ENCODE assay signal across 30 cellular contexts in the genomic region with DNA sequence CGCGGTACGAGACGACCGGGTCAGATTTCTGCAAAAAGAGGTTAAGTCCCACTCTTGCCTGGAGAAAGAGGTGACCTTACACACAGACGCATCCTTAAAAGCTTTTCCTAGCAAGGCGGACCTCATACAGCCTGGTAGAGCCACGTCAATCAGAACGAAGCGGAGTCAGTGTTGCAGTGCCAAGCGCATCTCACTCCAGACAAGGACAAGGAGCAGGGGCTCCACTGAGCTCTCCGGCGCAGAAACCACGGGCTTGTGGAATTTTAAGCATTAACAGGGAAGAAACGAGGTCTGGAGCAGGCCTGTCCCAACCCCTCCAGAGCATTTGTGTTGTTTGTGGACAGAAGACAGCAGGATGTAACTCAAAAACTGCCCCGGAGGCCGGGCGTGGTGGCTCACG. TPM values are rescaled to one million over a fixed set of nuclear protein-coding genes. Genes with fewer than 3 reads are reported as not detected.
DNase-seq lines count a peak whose midpoint lies in the region; ATAC-seq, FAIRE-seq and TF ChIP-seq lines count a peak whose summit lies in the region.
"Had no signal": no experiment of that assay in that cellular context is flagged by ENCODE, and none has a peak within 500 bp of the region (broad histone marks: within the 10 kb centered on the region; RNA-seq: fewer than 3 reads in every experiment).

No MANE protein-coding gene starts in this region.

- H4K8ac ChIP-seq in H1 (ENCODE audit: extremely low read depth, insufficient read depth, low read length), result peak overlapping the region; percentile 90; the same call in 1 of the 2 replicates

- H3K4me3 ChIP-seq in HEK293 (ENCODE audit: low read depth, low read length), result no peak overlapping the region
- H3K4me3 ChIP-seq in H1 (ENCODE audit: extremely low read depth in 1 of 4, insufficient read depth in 2 of 4, low read depth in 3 of 4, low read length in 4 of 4), result no peak overlapping the region
- H3K4me3 ChIP-seq in uterus, result no peak overlapping the region
- H3K4me3 ChIP-seq: A549, HAP-1, SK-N-MC, upper lobe of left lung had no signal

- H3K79me2 ChIP-seq in H1 (ENCODE audit: control insufficient read depth in 1 of 2, insufficient read depth in 2 of 2, low read length in 2 of 2), result peaks cover 3 to 47% of the 10 kb centered on the region in 2 experiments; a peak in 3 of 4 replicates

- H2BK20ac ChIP-seq in H1 (ENCODE audit: low read length), result no peak overlapping the region

- POLR2A ChIA-PET in HEK293 (lab: Yijun Ruan, JAX) (interaction anchor here (8.3 kb wide), 1 partner anchor 7 kb away, joined by 258 read pairs; a partner anchor contains a TSS), H1 (lab: Charles Lee; ENCODE audit: partially characterized antibody) (interaction anchor here (0.5 to 12.0 kb wide), 7 partner anchors 11 to 120 kb away, joined by 3 to 870 read pairs (median 3); a partner anchor contains a TSS)

- H3K27ac Mint-ChIP-seq in activated T-cell treated with anti-CD3 and anti-CD28 coated beads, Interleukin-2, amount 50 U/mL, for 24 hours, result peak overlapping the region; percentile 84
- peak overlapping the region; percentile 77 for H3K27ac Mint-ChIP-seq in progenitor cell of endocrine pancreas

- H3K79me1 ChIP-seq in H1 (ENCODE audit: low read depth, low read length), result peaks cover 13% of the 10 kb centered on the region

- no peak for TF ChIP-seq RAD21 in H1 (IDR thresholded peaks at IDR 0.05 in 1 of 2, conservative IDR thresholded peaks at IDR 0.05 in 1 of 2; ENCODE audit: low read depth in 2 of 2, low read length in 2 of 2)

- H2AFZ ChIP-seq in H1 (ENCODE audit: low read length), result no peak overlapping the region

- intact Hi-C loops in uterus (cut with DNase I; ENCODE audit: low total_unique reads), result no loop called here

- no peak overlapping the region for H3K14ac ChIP-seq in H1 (ENCODE audit: insufficient read length)

- H3K4me3 Mint-ChIP-seq in activated T-cell treated with anti-CD3 and anti-CD28 coated beads, Interleukin-2, amount 50 U/mL, for 24 hours, result peak overlapping the region; percentile 36
- H3K4me3 Mint-ChIP-seq in activated T-cell treated with anti-CD3 and anti-CD28 coated beads, Interleukin-2, amount 50 U/mL, for 4 hours, result no peak overlapping the region
- no peak overlapping the region for H3K4me3 Mint-ChIP-seq in progenitor cell of endocrine pancreas (ENCODE audit: low read depth)

- H3K9me3 ChIP-seq in HEK293 (ENCODE audit: control insufficient read depth, insufficient read depth, low read depth, low read length) (no peaks in the 10 kb centered on the region), H1 (ENCODE audit: insufficient read depth in 2 of 2, low read depth in 1 of 2, low read length in 1 of 2) (no peaks in the 10 kb centered on the region), uterus (no peaks in the 10 kb centered on the region)
- H3K9me3 ChIP-seq: A549, HAP-1, upper lobe of left lung had no signal

- TF ChIP-seq POLR2A in H1 (IDR thresholded peaks at IDR 0.05; ENCODE audit: control extremely low read depth in 1 of 2, low read depth in 2 of 2, low read length in 2 of 2) (no peak), uterus (IDR thresholded peaks at IDR 0.05) (no peak)

- H3K4me2 ChIP-seq in H1 (ENCODE audit: insufficient read depth in 1 of 2, low read depth in 2 of 2, low read length in 2 of 2), result no peak overlapping the region
- H3K4me2 ChIP-seq: A549 had no signal

- H4K91ac ChIP-seq in H1 (replicated peaks; ENCODE audit: insufficient read length, low read length), result no peak overlapping the region

- H3K36me3 Mint-ChIP-seq in activated T-cell treated with anti-CD3 and anti-CD28 coated beads, Interleukin-2, amount 50 U/mL, for 24 hours (ENCODE audit: low read depth), result peaks cover 83% of the 10 kb centered on the region
- H3K36me3 Mint-ChIP-seq in activated T-cell treated with anti-CD3 and anti-CD28 coated beads, Interleukin-2, amount 50 U/mL, for 4 hours (ENCODE audit: insufficient read depth), result peaks cover 45% of the 10 kb centered on the region
- peaks cover 20% of the 10 kb centered on the region for H3K36me3 Mint-ChIP-seq in progenitor cell of endocrine pancreas (ENCODE audit: insufficient read depth)

- no peak overlapping the region for H4K5ac ChIP-seq in H1 (ENCODE audit: insufficient read length, low read depth, low read length)

- CTCF ChIA-PET in HEK293 (lab: Yijun Ruan, JAX) (no interaction called here), H1 (lab: Charles Lee; ENCODE audit: partially characterized antibody) (interaction anchor here (1.6 to 2.1 kb wide), 2 partner anchors 10 to 24 kb away, joined by 3 to 6 read pairs; no protein-coding TSS in a partner anchor)

- H3K9ac ChIP-seq in H1 (replicated peaks in 1 of 4; ENCODE audit: extremely low read depth in 1 of 4, low read depth in 3 of 4, low read length in 3 of 4), result no peak overlapping the region

- H2BK120ac ChIP-seq in H1 (replicated peaks; ENCODE audit: low read depth, low read length), result no peak overlapping the region

- no peak overlapping the region for H3K18ac ChIP-seq in H1 (ENCODE audit: extremely low read depth, low read length)

- no peak overlapping the region for H2AK5ac ChIP-seq in H1 (ENCODE audit: low read depth, low read length)

- TF ChIP-seq CTCF in HEK293 (tag by site-specific recombination; IDR thresholded peaks at IDR 0.05), result no peak
- no peak for TF ChIP-seq CTCF in H1 (IDR thresholded peaks at IDR 0.05; ENCODE audit: control extremely low read depth in 1 of 3, insufficient read depth in 1 of 3, low read depth in 1 of 3, low read length in 3 of 3)
- no peak for TF ChIP-seq CTCF in progenitor cell of endocrine pancreas (IDR thresholded peaks at IDR 0.05; ENCODE audit: unreplicated experiment)
- TF ChIP-seq CTCF in uterus (IDR thresholded peaks at IDR 0.05), result no peak

- no peak overlapping the region for H3K4ac ChIP-seq in H1 (replicated peaks; ENCODE audit: insufficient read length, low read depth, low read length)

- no peak for DNase-seq in activated T-cell treated with anti-CD3 and anti-CD28 coated beads, Interleukin-2, amount 50 U/mL, for 24 hours
- DNase-seq in activated T-cell treated with anti-CD3 and anti-CD28 coated beads, Interleukin-2, amount 50 U/mL, for 4 hours, result no peak
- no peak for DNase-seq in H1 (ENCODE audit: low read depth in 1 of 2, low spot score in 2 of 2)
- DNase-seq in progenitor cell of endocrine pancreas (ENCODE audit: low spot score, unreplicated experiment), result no peak
- no peak for DNase-seq in NCI-H1105 (lab: John Stamatoyannopoulos, UW)
- no peak for DNase-seq in uterus
- no peak for DNase-seq in DMS 273 (lab: John Stamatoyannopoulos, UW; ENCODE audit: unreplicated experiment)
- DNase-seq: DMS 273 treated with DMSO at 0.1 percent for 48 hours; foreskin keratinocyte; hypothalamus; KBM-7; MM.1S; NCI-H146; NCI-H2171 treated with DMSO at 0.1 percent for 48 hours; NCI-H524 treated with DMSO at 0.1 percent for 48 hours; nucleus accumbens; stimulated activated CD4-positive, alpha-beta T cell treated with anti-CD3 and anti-CD28 coated beads, Interleukin-12 subunit alpha, Interleukin-12 subunit beta, amount 100 ng/mL, for 4 hours; WERI-Rb-1 had no signal

- H2BK15ac ChIP-seq in H1 (ENCODE audit: low read length), result no peak overlapping the region

- H2BK12ac ChIP-seq in H1 (ENCODE audit: low read depth, low read length), result no peak overlapping the region

- FAIRE-seq in H1 (lab: Jason Lieb, UNC), result no peak
- FAIRE-seq: A549, GM18507, islet of Langerhans had no signal

- H3K27me3 ChIP-seq in H1 (replicated peaks in 1 of 4; ENCODE audit: control insufficient read depth in 3 of 4, extremely low read depth in 1 of 4, insufficient read depth in 3 of 4, low read length in 3 of 4), result no peaks in the 10 kb centered on the region
- H3K27me3 ChIP-seq in uterus, result no peaks in the 10 kb centered on the region
- H3K27me3 ChIP-seq: foreskin keratinocyte, upper lobe of left lung had no signal

- H4K20me1 ChIP-seq in H1 (replicated peaks in 1 of 2; ENCODE audit: control insufficient read depth in 1 of 2, insufficient read depth in 2 of 2, low read length in 2 of 2), result peaks cover 70% of the 10 kb centered on the region in 2 experiments

- H3K36me3 ChIP-seq in HEK293 (ENCODE audit: control insufficient read depth in 2 of 2, insufficient read depth in 1 of 2, low read length in 2 of 2) (peaks cover 31 to 80% of the 10 kb centered on the region in 2 experiments), H1 (ENCODE audit: control insufficient read depth in 2 of 4, insufficient read depth in 4 of 4, low read length in 3 of 4) (peaks cover 72 to 83% (median 80%) of the 10 kb centered on the region in 4 experiments), uterus (no peaks in the 10 kb centered on the region)

- ATAC-seq in activated T-cell treated with anti-CD3 and anti-CD28 coated beads, Interleukin-2, amount 50 U/mL, for 4 hours, result no peak
- ATAC-seq: foreskin keratinocyte had no signal

- H3K23ac ChIP-seq in H1 (ENCODE audit: insufficient read length), result no peak overlapping the region

- H3K56ac ChIP-seq in H1 (replicated peaks; ENCODE audit: insufficient read length, low read depth, low read length), result no peak overlapping the region

- H3K27ac ChIP-seq in HEK293 (ENCODE audit: extremely low read depth, low read depth, low read length), result 0 out of 2 replicates have a peak overlapping the region, but pooled peaks have one; percentile 52
- H3K27ac ChIP-seq in H1 (ENCODE audit: low read depth, low read length), result no peak overlapping the region
- no peak overlapping the region for H3K27ac ChIP-seq in uterus
- H3K27ac ChIP-seq: A549, C4-2B, foreskin keratinocyte, SK-N-MC, upper lobe of left lung, WERI-Rb-1 had no signal

- WGBS in H1 (ENCODE audit: extremely low coverage in 1 of 2, insufficient coverage in 1 of 2, insufficient read length in 1 of 2, insufficient replicate concordance in 2 of 2, low coverage in 1 of 2, low lambda C conversion rate in 2 of 2, missing lambda C conversion rate in 1 of 2), 2 experiments, result 95% methylated on average over 19 of the region's 19 CpGs; no CpG with 5 or more reads in 1 of the 2 experiments

- no peaks in the 10 kb centered on the region for H3K27me3 Mint-ChIP-seq in activated T-cell treated with anti-CD3 and anti-CD28 coated beads, Interleukin-2, amount 50 U/mL, for 24 hours
- H3K27me3 Mint-ChIP-seq in activated T-cell treated with anti-CD3 and anti-CD28 coated beads, Interleukin-2, amount 50 U/mL, for 4 hours (ENCODE audit: low read depth), result no peaks in the 10 kb centered on the region
- H3K27me3 Mint-ChIP-seq in progenitor cell of endocrine pancreas, result no peaks in the 10 kb centered on the region

- no peaks in the 10 kb centered on the region for H3K4me1 ChIP-seq in HEK293 (ENCODE audit: control insufficient read depth, insufficient read depth, low read length)
- H3K4me1 ChIP-seq in H1 (replicated peaks in 1 of 4; ENCODE audit: control insufficient read depth in 3 of 4, insufficient read depth in 4 of 4, low read length in 3 of 4), result peaks cover 0 to 6% (median 2%) of the 10 kb centered on the region in 4 experiments; a peak in 5 of 7 replicates
- no peaks in the 10 kb centered on the region for H3K4me1 ChIP-seq in uterus
- H3K4me1 ChIP-seq: foreskin keratinocyte had no signal

- H3K23me2 ChIP-seq in H1 (ENCODE audit: low read depth, low read length), result no peaks in the 10 kb centered on the region

- H2BK5ac ChIP-seq in H1 (ENCODE audit: low read depth, low read length), result no peak overlapping the region

- no peak for TF ChIP-seq EP300 in H1 (IDR thresholded peaks at IDR 0.05; ENCODE audit: borderline replicate concordance in 1 of 2, low read depth in 2 of 2, low read length in 2 of 2)

- H3K4me1 Mint-ChIP-seq in activated T-cell treated with anti-CD3 and anti-CD28 coated beads, Interleukin-2, amount 50 U/mL, for 24 hours (ENCODE audit: low read depth), result peaks cover 46% of the 10 kb centered on the region
- peaks cover 26% of the 10 kb centered on the region for H3K4me1 Mint-ChIP-seq in activated T-cell treated with anti-CD3 and anti-CD28 coated beads, Interleukin-2, amount 50 U/mL, for 4 hours (ENCODE audit: low read depth)
- H3K4me1 Mint-ChIP-seq in progenitor cell of endocrine pancreas (ENCODE audit: low read depth), result peaks cover 2% of the 10 kb centered on the region

- H3K9me3 Mint-ChIP-seq in activated T-cell treated with anti-CD3 and anti-CD28 coated beads, Interleukin-2, amount 50 U/mL, for 24 hours, result no peaks in the 10 kb centered on the region
- no peaks in the 10 kb centered on the region for H3K9me3 Mint-ChIP-seq in activated T-cell treated with anti-CD3 and anti-CD28 coated beads, Interleukin-2, amount 50 U/mL, for 4 hours
- H3K9me3 Mint-ChIP-seq in progenitor cell of endocrine pancreas (ENCODE audit: low read depth), result no peaks in the 10 kb centered on the region

RNA-seq across cellular contexts. Expression of a gene that starts 7.1 kb away (rescaled TPM):
- total RNA-seq in activated T-cell treated with anti-CD3 and anti-CD28 coated beads, Interleukin-2, amount 50 U/mL, for 4 hours, result 1,000 to 10,000 TPM; 3,493 to 4,080 (median 3,609) TPM
- 3,380 and 3,443 TPM in 2 replicates for total RNA-seq in H1 (2021; fragmentation: NEBNext Ultra II Directional; extraction: Animal tissue kit (Norgen Biotek cat#: 25700))
- 1,554 and 2,482 TPM in 2 replicates for polyA plus RNA-seq in H1 (2011; rRNA removed)
- 2,432 TPM for polyA plus RNA-seq in H1 (2011; cell fraction: cytosol; rRNA removed)
- 2,476 TPM for polyA plus RNA-seq in H1 (2011; cell fraction: nucleus; rRNA removed)
- 3,535 to 4,309 TPM (median 3,652 TPM) in 4 replicates for polyA plus RNA-seq in H1 (2012, experiment 1 of 2)
- 3,970 TPM for polyA plus RNA-seq in H1 (2012, experiment 2 of 2)
- 1,821 TPM for polyA plus RNA-seq in H1 (2013, experiment 1 of 2)
- 1,896 TPM for polyA plus RNA-seq in H1 (2013, experiment 2 of 2)
- polyA minus RNA-seq in H1 (2011; rRNA and poly(A)+ RNA removed), result 1,497 and 1,567 TPM in 2 replicates
- polyA minus RNA-seq in H1 (2011; cell fraction: cytosol; rRNA and poly(A)+ RNA removed), result 2,226 TPM
- 1,168 TPM for polyA minus RNA-seq in H1 (2011; cell fraction: nucleus; rRNA and poly(A)+ RNA removed)
- total RNA-seq in progenitor cell of endocrine pancreas (3,028 and 3,054 TPM in 2 replicates), uterus (1,000 to 10,000 TPM in 2 of 4 donors, 100 to 1,000 TPM in 2; 936 to 2,469 (median 1,635) TPM)

RNA-seq across cellular contexts. Expression of a gene that starts 7.2 kb away (rescaled TPM):
- total RNA-seq in activated T-cell treated with anti-CD3 and anti-CD28 coated beads, Interleukin-2, amount 50 U/mL, for 4 hours, result 10 to 100 TPM; 41.6 to 44.3 (median 42.6) TPM
- total RNA-seq in H1 (2021; fragmentation: NEBNext Ultra II Directional; extraction: Animal tissue kit (Norgen Biotek cat#: 25700)), result 78.1 and 80.8 TPM in 2 replicates
- polyA plus RNA-seq in H1 (2011; rRNA removed), result 53.2 and 76.8 TPM in 2 replicates
- polyA plus RNA-seq in H1 (2011; cell fraction: cytosol; rRNA removed), result 70.8 TPM
- polyA plus RNA-seq in H1 (2011; cell fraction: nucleus; rRNA removed), result 106 TPM
- 67.8 to 88.3 TPM (median 85.3 TPM) in 4 replicates for polyA plus RNA-seq in H1 (2012, experiment 1 of 2)
- 51.5 TPM for polyA plus RNA-seq in H1 (2012, experiment 2 of 2)
- 41.4 TPM for polyA plus RNA-seq in H1 (2013, experiment 1 of 2)
- polyA plus RNA-seq in H1 (2013, experiment 2 of 2), result 42.2 TPM
- polyA minus RNA-seq in H1 (2011; rRNA and poly(A)+ RNA removed), result 29.4 and 48.1 TPM in 2 replicates
- 45.4 TPM for polyA minus RNA-seq in H1 (2011; cell fraction: cytosol; rRNA and poly(A)+ RNA removed)
- 29.7 TPM for polyA minus RNA-seq in H1 (2011; cell fraction: nucleus; rRNA and poly(A)+ RNA removed)
- total RNA-seq in progenitor cell of endocrine pancreas (105 and 106 TPM in 2 replicates), uterus (100 to 1,000 TPM in 2 of 4 donors, 10 to 100 TPM in 1, 1 to 10 TPM in 1; 7.1 to 119 (median 91.9) TPM)

RNA-seq across cellular contexts. Expression of a gene that starts 29.4 kb away (rescaled TPM):
- total RNA-seq in activated T-cell treated with anti-CD3 and anti-CD28 coated beads, Interleukin-2, amount 50 U/mL, for 4 hours, result 10 to 100 TPM; 33.9 to 37.0 (median 35.3) TPM
- 41.4 and 51.4 TPM in 2 replicates for total RNA-seq in H1 (2021; fragmentation: NEBNext Ultra II Directional; extraction: Animal tissue kit (Norgen Biotek cat#: 25700))
- polyA plus RNA-seq in H1 (2011; rRNA removed), result 30.2 and 50.9 TPM in 2 replicates
- 20.8 TPM for polyA plus RNA-seq in H1 (2011; cell fraction: cytosol; rRNA removed)
- 63.1 TPM for polyA plus RNA-seq in H1 (2011; cell fraction: nucleus; rRNA removed)
- polyA plus RNA-seq in H1 (2012, experiment 1 of 2), result 38.4 to 43.8 TPM (median 41.8 TPM) in 4 replicates
- 41.0 TPM for polyA plus RNA-seq in H1 (2012, experiment 2 of 2)
- 50.9 TPM for polyA plus RNA-seq in H1 (2013, experiment 1 of 2)
- 51.6 TPM for polyA plus RNA-seq in H1 (2013, experiment 2 of 2)
- 15.1 and 22.0 TPM in 2 replicates for polyA minus RNA-seq in H1 (2011; rRNA and poly(A)+ RNA removed)
- 18.9 TPM for polyA minus RNA-seq in H1 (2011; cell fraction: cytosol; rRNA and poly(A)+ RNA removed)
- 25.7 TPM for polyA minus RNA-seq in H1 (2011; cell fraction: nucleus; rRNA and poly(A)+ RNA removed)
- total RNA-seq in progenitor cell of endocrine pancreas, result 55.3 and 56.3 TPM in 2 replicates
- total RNA-seq in uterus, result 10 to 100 TPM in 3 of 4 donors, 1 to 10 TPM in 1; 10.0 to 39.4 (median 23.4) TPM

RNA-seq across cellular contexts. Expression of a gene that starts 45.3 kb away (rescaled TPM):
- total RNA-seq in activated T-cell treated with anti-CD3 and anti-CD28 coated beads, Interleukin-2, amount 50 U/mL, for 4 hours, result not detected
- 86.2 and 87.4 TPM in 2 replicates for total RNA-seq in H1 (2021; fragmentation: NEBNext Ultra II Directional; extraction: Animal tissue kit (Norgen Biotek cat#: 25700))
- polyA plus RNA-seq in H1 (2011; rRNA removed), result 206 and 227 TPM in 2 replicates
- 162 TPM for polyA plus RNA-seq in H1 (2011; cell fraction: cytosol; rRNA removed)
- 147 TPM for polyA plus RNA-seq in H1 (2011; cell fraction: nucleus; rRNA removed)
- 91.2 to 153 TPM (median 146 TPM) in 4 replicates for polyA plus RNA-seq in H1 (2012, experiment 1 of 2)
- 175 TPM for polyA plus RNA-seq in H1 (2012, experiment 2 of 2)
- 74.9 TPM for polyA plus RNA-seq in H1 (2013, experiment 1 of 2)
- 74.3 TPM for polyA plus RNA-seq in H1 (2013, experiment 2 of 2)
- polyA minus RNA-seq in H1 (2011; rRNA and poly(A)+ RNA removed), result 24.2 and 37.1 TPM in 2 replicates
- polyA minus RNA-seq in H1 (2011; cell fraction: cytosol; rRNA and poly(A)+ RNA removed), result 54.2 TPM
- polyA minus RNA-seq in H1 (2011; cell fraction: nucleus; rRNA and poly(A)+ RNA removed), result 39.7 TPM
- total RNA-seq in progenitor cell of endocrine pancreas (1.4 and 2.3 TPM in 2 replicates), uterus (under 1 TPM in 1 of 4 donors, not detected in 3; 0.67 TPM)
- total RNA-seq: cerebellum; foreskin keratinocyte; lower leg skin; RPMI7951; T-helper 2 cell treated with Interferon-gamma antibody and Interleukin-4, amounts not matched to agents 100 ng/mL and 5 ng/mL, for 36 hours; upper lobe of left lung had no signal
- polyA plus RNA-seq: A549, foreskin keratinocyte had no signal
